In genomic region chr2:59998324-59998723, GRCh38 we compare ENCODE assay signal across 26 cellular contexts.
DNase-seq lines count a peak whose midpoint lies in the region; ATAC-seq, FAIRE-seq and TF ChIP-seq lines count a peak whose summit lies in the region.
"Had no signal": no experiment of that assay in that cellular context is flagged by ENCODE, and none has a peak within 500 bp of the region (broad histone marks: within the 10 kb centered on the region; RNA-seq: fewer than 3 reads in every experiment).

No MANE protein-coding gene starts in this region.

- H3K4me2 ChIP-seq in BLaER1: peak overlapping the region; percentile 83
- H3K4me2 ChIP-seq in H1 (ENCODE audit: insufficient read depth in 1 of 2, low read depth in 2 of 2, low read length in 2 of 2): no peak overlapping the region

- H3K36me3 ChIP-seq in BLaER1: no peaks in the 10 kb centered on the region
- no peaks in the 10 kb centered on the region for H3K36me3 ChIP-seq in H1 (ENCODE audit: control insufficient read depth in 2 of 4, insufficient read depth in 4 of 4, low read length in 3 of 4)

- no peak for TF ChIP-seq POLR2A in H1 (IDR thresholded peaks at IDR 0.05; ENCODE audit: control extremely low read depth in 1 of 2, low read depth in 2 of 2, low read length in 2 of 2)

- H3K4ac ChIP-seq in H1 (replicated peaks; ENCODE audit: insufficient read length, low read depth, low read length): no peak overlapping the region

- H3K4me1 Mint-ChIP-seq in stimulated activated naive B cell treated with anti-CD40 and anti-IgM and Interleukin-4, amounts not matched to agents 10 μg/mL and 1 μg/mL and 100 μg/mL, for 72 hours: peaks cover 19 to 40% of the 10 kb centered on the region in 2 donors
- no peaks in the 10 kb centered on the region for H3K4me1 Mint-ChIP-seq in activated T-cell treated with anti-CD3 and anti-CD28 coated beads, Interleukin-2, amount 50 U/mL, for 72 hours (ENCODE audit: low read depth)
- H3K4me1 Mint-ChIP-seq: CD8-positive, alpha-beta memory T cell had no signal

- no peaks in the 10 kb centered on the region for H4K20me1 ChIP-seq in BLaER1
- no peaks in the 10 kb centered on the region for H4K20me1 ChIP-seq in H1 (replicated peaks in 1 of 2; ENCODE audit: control insufficient read depth in 1 of 2, insufficient read depth in 2 of 2, low read length in 2 of 2)

- no peak for TF ChIP-seq EP300 in H1 (IDR thresholded peaks at IDR 0.05; ENCODE audit: borderline replicate concordance in 1 of 2, low read depth in 2 of 2, low read length in 2 of 2)

- H3K27ac ChIP-seq in BLaER1 (peak overlapping the region; percentile 58), H1 (ENCODE audit: low read depth, low read length) (no peak overlapping the region)
- H3K27ac ChIP-seq: C4-2B had no signal

- H2BK20ac ChIP-seq in H1 (ENCODE audit: low read length): no peak overlapping the region

- H2BK120ac ChIP-seq in H1 (replicated peaks; ENCODE audit: low read depth, low read length): no peak overlapping the region

- no peak overlapping the region for H4K5ac ChIP-seq in H1 (ENCODE audit: insufficient read length, low read depth, low read length)

- ATAC-seq in stimulated activated naive B cell treated with anti-CD40 and anti-IgM and Interleukin-4, amounts not matched to agents 10 μg/mL and 1 μg/mL and 100 μg/mL, for 72 hours (replicated peaks): peak; percentile 55 to 60
- ATAC-seq in activated T-cell treated with anti-CD3 and anti-CD28 coated beads, Interleukin-2, amount 50 U/mL, for 72 hours (replicated peaks in 1 of 2): no peak
- ATAC-seq in GM18511 (IDR thresholded peaks at IDR 0.05; ENCODE audit: unreplicated experiment): no peak
- ATAC-seq: GM12878 had no signal

- H3K27me3 Mint-ChIP-seq in stimulated activated naive B cell treated with anti-CD40 and anti-IgM and Interleukin-4, amounts not matched to agents 10 μg/mL and 1 μg/mL and 100 μg/mL, for 72 hours: no peaks in the 10 kb centered on the region
- H3K27me3 Mint-ChIP-seq in activated T-cell treated with anti-CD3 and anti-CD28 coated beads, Interleukin-2, amount 50 U/mL, for 72 hours (ENCODE audit: low read depth): no peaks in the 10 kb centered on the region
- H3K27me3 Mint-ChIP-seq: CD4-positive, alpha-beta T cell; CD8-positive, alpha-beta memory T cell had no signal

- H4K8ac ChIP-seq in H1 (ENCODE audit: extremely low read depth, insufficient read depth, low read length): no peak overlapping the region

- H3K36me3 Mint-ChIP-seq in stimulated activated naive B cell treated with anti-CD40 and anti-IgM and Interleukin-4, amounts not matched to agents 10 μg/mL and 1 μg/mL and 100 μg/mL, for 72 hours: no peaks in the 10 kb centered on the region
- no peaks in the 10 kb centered on the region for H3K36me3 Mint-ChIP-seq in activated T-cell treated with anti-CD3 and anti-CD28 coated beads, Interleukin-2, amount 50 U/mL, for 72 hours (ENCODE audit: insufficient read depth in 2 of 2)
- H3K36me3 Mint-ChIP-seq: CD8-positive, alpha-beta memory T cell had no signal

- H3K27me3 ChIP-seq in BLaER1: no peaks in the 10 kb centered on the region
- no peaks in the 10 kb centered on the region for H3K27me3 ChIP-seq in H1 (replicated peaks in 1 of 4; ENCODE audit: control insufficient read depth in 3 of 4, extremely low read depth in 1 of 4, insufficient read depth in 3 of 4, low read length in 3 of 4)

- H3K56ac ChIP-seq in H1 (replicated peaks; ENCODE audit: insufficient read length, low read depth, low read length): no peak overlapping the region

- H3K4me3 Mint-ChIP-seq in stimulated activated naive B cell treated with anti-CD40 and anti-IgM and Interleukin-4, amounts not matched to agents 10 μg/mL and 1 μg/mL and 100 μg/mL, for 72 hours: no peak overlapping the region
- H3K4me3 Mint-ChIP-seq in activated T-cell treated with anti-CD3 and anti-CD28 coated beads, Interleukin-2, amount 50 U/mL, for 72 hours: no peak overlapping the region
- H3K4me3 Mint-ChIP-seq: CD4-positive, alpha-beta T cell; CD8-positive, alpha-beta memory T cell had no signal

- H3K79me1 ChIP-seq in H1 (ENCODE audit: low read depth, low read length): no peaks in the 10 kb centered on the region

- no peak overlapping the region for H3K27ac Mint-ChIP-seq in stimulated activated naive B cell treated with anti-CD40 and anti-IgM and Interleukin-4, amounts not matched to agents 10 μg/mL and 1 μg/mL and 100 μg/mL, for 72 hours
- no peak overlapping the region for H3K27ac Mint-ChIP-seq in activated T-cell treated with anti-CD3 and anti-CD28 coated beads, Interleukin-2, amount 50 U/mL, for 72 hours
- H3K27ac Mint-ChIP-seq: CD4-positive, alpha-beta T cell; CD8-positive, alpha-beta memory T cell had no signal

- no peak for FAIRE-seq in H1 (lab: Jason Lieb, UNC)
- FAIRE-seq: A204.1, GM12878, GM12892, GM18507, GM19239 had no signal

- H2BK5ac ChIP-seq in H1 (ENCODE audit: low read depth, low read length): no peak overlapping the region

- no peak overlapping the region for H4K91ac ChIP-seq in H1 (replicated peaks; ENCODE audit: insufficient read length, low read length)

- H3K14ac ChIP-seq in H1 (ENCODE audit: insufficient read length): no peak overlapping the region

- H3K9ac ChIP-seq in BLaER1 (0 out of 2 replicates have a peak overlapping the region, but pooled peaks have one; percentile 42), H1 (replicated peaks in 1 of 4; ENCODE audit: extremely low read depth in 1 of 4, low read depth in 3 of 4, low read length in 3 of 4) (no peak overlapping the region)

- H2BK15ac ChIP-seq in H1 (ENCODE audit: low read length): no peak overlapping the region

- no peak overlapping the region for H2BK12ac ChIP-seq in H1 (ENCODE audit: low read depth, low read length)

- no peaks in the 10 kb centered on the region for H3K9me3 ChIP-seq in BLaER1
- no peaks in the 10 kb centered on the region for H3K9me3 ChIP-seq in H1 (ENCODE audit: insufficient read depth in 2 of 2, low read depth in 1 of 2, low read length in 1 of 2)

- H3K23ac ChIP-seq in H1 (ENCODE audit: insufficient read length): no peak overlapping the region

- no peak overlapping the region for H3K18ac ChIP-seq in H1 (ENCODE audit: extremely low read depth, low read length)

- H2AFZ ChIP-seq in H1 (ENCODE audit: low read length): 0 out of 2 replicates have a peak overlapping the region, but pooled peaks have one; percentile 30

- TF ChIP-seq CTCF in H1 (IDR thresholded peaks at IDR 0.05; ENCODE audit: control extremely low read depth in 1 of 3, insufficient read depth in 1 of 3, low read depth in 1 of 3, low read length in 3 of 3): no peak

- no peak for TF ChIP-seq RAD21 in H1 (IDR thresholded peaks at IDR 0.05 in 1 of 2, conservative IDR thresholded peaks at IDR 0.05 in 1 of 2; ENCODE audit: low read depth in 2 of 2, low read length in 2 of 2)

- H3K23me2 ChIP-seq in H1 (ENCODE audit: low read depth, low read length): no peaks in the 10 kb centered on the region

- H3K4me1 ChIP-seq in BLaER1 (peaks cover 60% of the 10 kb centered on the region), H1 (replicated peaks in 1 of 4; ENCODE audit: control insufficient read depth in 3 of 4, insufficient read depth in 4 of 4, low read length in 3 of 4) (peaks cover 0 to 6% (median 0%) of the 10 kb centered on the region in 4 experiments; a peak in 1 of 7 replicates)

- DNase-seq in NAMALWA (ENCODE audit: low spot score) (peak; percentile 2), H1 (ENCODE audit: low read depth in 1 of 2, low spot score in 2 of 2) (no peak), mucosa of gallbladder (ENCODE audit: low spot score) (no peak), NCI-H524 (lab: John Stamatoyannopoulos, UW) (no peak)
- DNase-seq in stimulated activated naive B cell treated with anti-CD40 and anti-IgM and Interleukin-4, amounts not matched to agents 10 μg/mL and 1 μg/mL and 100 μg/mL, for 72 hours: no peak
- no peak for DNase-seq in activated T-cell treated with anti-CD3 and anti-CD28 coated beads, Interleukin-2, amount 50 U/mL, for 72 hours
- DNase-seq: 8988T; ACHN; CD4-positive, alpha-beta T cell; CD8-positive, alpha-beta memory T cell; COR-L47; DMS 273 treated with DMSO at 0.1 percent for 48 hours; DMS153; DMS53; DMS79; DND-41; EL; GDM1 had no signal

- POLR2A ChIA-PET in H1 (lab: Charles Lee; ENCODE audit: partially characterized antibody): no interaction called here

- H2AK5ac ChIP-seq in H1 (ENCODE audit: low read depth, low read length): no peak overlapping the region

- H3K79me2 ChIP-seq in H1 (ENCODE audit: control insufficient read depth in 1 of 2, insufficient read depth in 2 of 2, low read length in 2 of 2): no peaks in the 10 kb centered on the region

- H3K9me3 Mint-ChIP-seq in stimulated activated naive B cell treated with anti-CD40 and anti-IgM and Interleukin-4, amounts not matched to agents 10 μg/mL and 1 μg/mL and 100 μg/mL, for 72 hours: no peaks in the 10 kb centered on the region
- H3K9me3 Mint-ChIP-seq in activated T-cell treated with anti-CD3 and anti-CD28 coated beads, Interleukin-2, amount 50 U/mL, for 72 hours: no peaks in the 10 kb centered on the region
- H3K9me3 Mint-ChIP-seq: CD4-positive, alpha-beta T cell had no signal

- CTCF ChIA-PET in H1 (lab: Charles Lee; ENCODE audit: partially characterized antibody): no interaction called here

- H3K4me3 ChIP-seq in BLaER1 (no peak overlapping the region), H1 (ENCODE audit: extremely low read depth in 1 of 4, insufficient read depth in 2 of 4, low read depth in 3 of 4, low read length in 4 of 4) (no peak overlapping the region)
- H3K4me3 ChIP-seq: GM12878 had no signal

TF ChIP-seq in H1, 55 proteins besides CTCF, POLR2A, EP300 and RAD21 (continues in another document):
- no peak for TF ChIP-seq EZH2 (IDR thresholded peaks at IDR 0.05; ENCODE audit: low read depth, low read length, severe bottlenecking)
- TF ChIP-seq EGR1 (IDR thresholded peaks at IDR 0.05; ENCODE audit: borderline replicate concordance, low read depth, low read length): no peak
- TF ChIP-seq RFX5 (IDR thresholded peaks at IDR 0.05; ENCODE audit: borderline replicate concordance, low read depth, low read length): no peak
- no peak for TF ChIP-seq CHD2 (IDR thresholded peaks at IDR 0.05; ENCODE audit: low read length)
- no peak for TF ChIP-seq TAF1 (IDR thresholded peaks at IDR 0.05; ENCODE audit: low read depth, low read length)
- TF ChIP-seq YY1 (IDR thresholded peaks at IDR 0.05; ENCODE audit: low read depth, low read length): no peak
- no peak for TF ChIP-seq FOSL1 (IDR thresholded peaks at IDR 0.05; ENCODE audit: insufficient read depth, low read depth, low read length)
- no peak for TF ChIP-seq TCF12 (IDR thresholded peaks at IDR 0.05; ENCODE audit: low read depth, low read length)
- no peak for TF ChIP-seq ASH2L (IDR thresholded peaks at IDR 0.05; ENCODE audit: low read length)
- no peak for TF ChIP-seq MAFK (IDR thresholded peaks at IDR 0.05; ENCODE audit: low read depth, low read length)
- no peak for TF ChIP-seq SP1 (IDR thresholded peaks at IDR 0.05; ENCODE audit: low read depth, low read length)
- no peak for TF ChIP-seq CBX8 (IDR thresholded peaks at IDR 0.05; ENCODE audit: borderline replicate concordance, low read depth, low read length)
- TF ChIP-seq RBBP5 (IDR thresholded peaks at IDR 0.05; ENCODE audit: borderline replicate concordance, low read depth, low read length): no peak
- no peak for TF ChIP-seq SAP30 (IDR thresholded peaks at IDR 0.05; ENCODE audit: insufficient read depth, insufficient replicate concordance, low read length)

Comparison
In these comparisons a context has a peak if more than half of its experiments do, and no peak if none do; other contexts are left out.
1. ATAC-seq: peak in stimulated activated naive B cell treated with anti-CD40 and anti-IgM and Interleukin-4, amounts not matched to agents 10 μg/mL and 1 μg/mL and 100 μg/mL, for 72 hours (2 of 2); none in activated T-cell treated with anti-CD3 and anti-CD28 coated beads, Interleukin-2, amount 50 U/mL, for 72 hours (0 of 2) and GM18511 (single experiment).